8 cellular contexts compared by ENCODE assay signal in the genomic region with DNA sequence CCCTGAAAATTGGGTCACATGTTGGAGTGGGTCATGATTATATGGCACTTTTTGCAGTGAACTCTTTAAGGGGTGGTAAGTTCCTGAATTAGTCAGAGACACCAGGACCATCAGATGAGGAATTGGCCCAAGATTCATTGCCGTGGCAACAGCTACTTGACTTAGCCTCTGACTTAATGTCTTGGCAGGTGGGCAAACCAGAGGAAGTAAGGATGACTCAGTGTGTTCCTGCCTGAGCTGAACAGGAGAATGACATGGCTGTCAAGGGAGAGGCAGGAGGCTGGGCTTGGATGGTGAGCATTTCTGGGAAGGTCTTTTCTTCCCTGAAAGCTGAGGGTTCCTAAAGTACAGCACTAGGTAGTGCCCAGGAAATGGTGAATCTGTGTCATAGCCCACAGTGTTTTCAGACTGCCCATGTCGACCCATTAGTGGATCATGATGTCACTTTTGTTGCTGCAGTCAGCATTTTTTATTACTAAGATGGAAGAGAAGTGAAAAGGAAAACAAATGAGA.
DNase-seq lines count a peak whose midpoint lies in the region; ATAC-seq and TF ChIP-seq lines count a peak whose summit lies in the region.

No MANE protein-coding gene starts in this region.

- H3K36me3 Mint-ChIP-seq in activated naive CD8-positive, alpha-beta T cell treated with anti-CD3 and anti-CD28 coated beads for 36 hours, result peaks cover 29% of the 10 kb centered on the region

- no peaks in the 10 kb centered on the region for H3K9me3 ChIP-seq in upper lobe of right lung

- H3K4me1 ChIP-seq in upper lobe of right lung, result no peaks in the 10 kb centered on the region

- ATAC-seq in upper lobe of right lung, result peak; percentile 74
- ATAC-seq in HG03460 (IDR thresholded peaks at IDR 0.05; ENCODE audit: unreplicated experiment), result no peak

- H3K27ac Mint-ChIP-seq in activated naive CD8-positive, alpha-beta T cell treated with anti-CD3 and anti-CD28 coated beads for 36 hours, result peak overlapping the region; percentile 76

- intact Hi-C loops in upper lobe of right lung (cut with DNase I), result no loop called here

- DNase-seq in Caki2 (ENCODE audit: low read depth) (peak; percentile 87), HT1080 (ENCODE audit: low read depth) (peak; percentile 100), islet precursor cell (peak; percentile 83), upper lobe of right lung (no peak), cerebellar nuclear complex (lab: John Stamatoyannopoulos, UW) (no peak), OCI-M2 (lab: John Stamatoyannopoulos, UW; ENCODE audit: unreplicated experiment) (no peak)
- peak; percentile 60 for DNase-seq in activated naive CD8-positive, alpha-beta T cell treated with anti-CD3 and anti-CD28 coated beads for 36 hours

- no peak overlapping the region for H3K27ac ChIP-seq in upper lobe of right lung

- H3K4me1 Mint-ChIP-seq in activated naive CD8-positive, alpha-beta T cell treated with anti-CD3 and anti-CD28 coated beads for 36 hours, result peaks cover 19% of the 10 kb centered on the region

- no peak overlapping the region for H3K4me3 ChIP-seq in upper lobe of right lung

- H3K4me3 Mint-ChIP-seq in activated naive CD8-positive, alpha-beta T cell treated with anti-CD3 and anti-CD28 coated beads for 36 hours, result no peak overlapping the region

- no peaks in the 10 kb centered on the region for H3K27me3 Mint-ChIP-seq in activated naive CD8-positive, alpha-beta T cell treated with anti-CD3 and anti-CD28 coated beads for 36 hours

- TF ChIP-seq CTCF in upper lobe of right lung (IDR thresholded peaks at IDR 0.05), result no peak

- H3K9me3 Mint-ChIP-seq in activated naive CD8-positive, alpha-beta T cell treated with anti-CD3 and anti-CD28 coated beads for 36 hours, result peaks cover 2% of the 10 kb centered on the region

- H3K36me3 ChIP-seq in upper lobe of right lung, result no peaks in the 10 kb centered on the region

- in situ Hi-C loops in Caki2 (cut with HindIII; ENCODE audit: low pct_unique_long_range_greater_than_20kb, low sequenced_read_pairs), result no loop called here

- H3K27me3 ChIP-seq in upper lobe of right lung, result no peaks in the 10 kb centered on the region

Comparison
In these comparisons a context has a peak if more than half of its experiments do, and no peak if none do; other contexts are left out.
1. DNase-seq: peak in Caki2 (single experiment), HT1080 (single experiment), activated naive CD8-positive, alpha-beta T cell treated with anti-CD3 and anti-CD28 coated beads for 36 hours (single experiment) and islet precursor cell (single experiment); none in upper lobe of right lung (single experiment), cerebellar nuclear complex (0 of 2) and OCI-M2 (single experiment).